Comparison of ENCODE assay signal across 1 cellular context in the genomic region with DNA sequence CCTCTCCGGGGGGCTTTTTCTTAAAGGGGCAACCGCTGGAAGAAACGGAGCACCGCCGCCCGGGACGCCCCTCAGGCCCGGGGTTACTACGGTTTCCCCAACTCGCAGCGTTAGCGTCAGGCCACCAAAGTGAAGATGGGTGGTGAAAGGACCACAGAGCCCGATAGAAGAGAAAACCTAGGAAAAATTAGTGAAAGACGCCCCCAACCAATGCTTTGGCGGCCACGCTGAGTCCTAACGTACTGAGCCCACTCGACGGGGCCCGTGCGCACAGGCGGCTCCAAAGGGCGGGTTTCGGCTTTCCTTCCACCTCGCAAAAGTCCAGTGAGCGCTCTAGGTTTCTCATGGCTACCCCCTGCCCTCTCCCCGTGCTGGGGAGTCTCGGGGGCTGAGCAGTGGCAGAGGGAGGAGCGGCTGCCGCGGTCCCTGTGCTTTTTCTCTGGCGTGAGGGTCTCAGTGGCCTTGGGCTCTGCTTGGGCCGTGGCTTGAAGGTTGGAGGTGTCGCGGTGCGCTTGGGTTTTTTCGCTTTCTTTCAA.
A peak's percentile ranks its signal among the peaks of the same experiment; 100 is the strongest.
TF ChIP-seq lines count a peak whose summit lies in the region.

No MANE protein-coding gene starts in this region.

TF ChIP-seq in HepG2, 621 proteins besides CTCF, POLR2A, EP300 and RAD21 (continued from another document and continues in another):
- no peak for TF ChIP-seq CCDC6 (CRISPR knock-in tag; IDR thresholded peaks at IDR 0.05)
- TF ChIP-seq, protein P1, sequence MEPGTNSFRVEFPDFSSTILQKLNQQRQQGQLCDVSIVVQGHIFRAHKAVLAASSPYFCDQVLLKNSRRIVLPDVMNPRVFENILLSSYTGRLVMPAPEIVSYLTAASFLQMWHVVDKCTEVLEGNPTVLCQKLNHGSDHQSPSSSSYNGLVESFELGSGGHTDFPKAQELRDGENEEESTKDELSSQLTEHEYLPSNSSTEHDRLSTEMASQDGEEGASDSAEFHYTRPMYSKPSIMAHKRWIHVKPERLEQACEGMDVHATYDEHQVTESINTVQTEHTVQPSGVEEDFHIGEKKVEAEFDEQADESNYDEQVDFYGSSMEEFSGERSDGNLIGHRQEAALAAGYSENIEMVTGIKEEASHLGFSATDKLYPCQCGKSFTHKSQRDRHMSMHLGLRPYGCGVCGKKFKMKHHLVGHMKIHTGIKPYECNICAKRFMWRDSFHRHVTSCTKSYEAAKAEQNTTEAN (CRISPR knock-in tag; conservative IDR thresholded peaks at IDR 0.05): no peak
- 0 out of 2 replicates have a peak, but pooled peaks have one; percentile 37 for TF ChIP-seq CHD4 (IDR thresholded peaks at IDR 0.05; ENCODE audit: borderline replicate concordance, low read length)
- TF ChIP-seq HNRNPL (IDR thresholded peaks at IDR 0.05; ENCODE audit: low read depth, low read length): peak; percentile 51; the same call in 1 of the 2 replicates
- no peak for TF ChIP-seq SETDB1 (CRISPR knock-in tag; IDR thresholded peaks at IDR 0.05; ENCODE audit: borderline replicate concordance)
- TF ChIP-seq, protein P2, sequence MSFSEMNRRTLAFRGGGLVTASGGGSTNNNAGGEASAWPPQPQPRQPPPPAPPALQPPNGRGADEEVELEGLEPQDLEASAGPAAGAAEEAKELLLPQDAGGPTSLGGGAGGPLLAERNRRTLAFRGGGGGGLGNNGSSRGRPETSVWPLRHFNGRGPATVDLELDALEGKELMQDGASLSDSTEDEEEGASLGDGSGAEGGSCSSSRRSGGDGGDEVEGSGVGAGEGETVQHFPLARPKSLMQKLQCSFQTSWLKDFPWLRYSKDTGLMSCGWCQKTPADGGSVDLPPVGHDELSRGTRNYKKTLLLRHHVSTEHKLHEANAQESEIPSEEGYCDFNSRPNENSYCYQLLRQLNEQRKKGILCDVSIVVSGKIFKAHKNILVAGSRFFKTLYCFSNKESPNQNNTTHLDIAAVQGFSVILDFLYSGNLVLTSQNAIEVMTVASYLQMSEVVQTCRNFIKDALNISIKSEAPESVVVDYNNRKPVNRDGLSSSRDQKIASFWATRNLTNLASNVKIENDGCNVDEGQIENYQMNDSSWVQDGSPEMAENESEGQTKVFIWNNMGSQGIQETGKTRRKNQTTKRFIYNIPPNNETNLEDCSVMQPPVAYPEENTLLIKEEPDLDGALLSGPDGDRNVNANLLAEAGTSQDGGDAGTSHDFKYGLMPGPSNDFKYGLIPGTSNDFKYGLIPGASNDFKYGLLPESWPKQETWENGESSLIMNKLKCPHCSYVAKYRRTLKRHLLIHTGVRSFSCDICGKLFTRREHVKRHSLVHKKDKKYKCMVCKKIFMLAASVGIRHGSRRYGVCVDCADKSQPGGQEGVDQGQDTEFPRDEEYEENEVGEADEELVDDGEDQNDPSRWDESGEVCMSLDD (CRISPR knock-in tag; IDR thresholded peaks at IDR 0.05; ENCODE audit: borderline replicate concordance): no peak
- no peak for TF ChIP-seq TSC22D2 (CRISPR knock-in tag; IDR thresholded peaks at IDR 0.05; ENCODE audit: borderline replicate concordance)
- TF ChIP-seq CREBL2 (CRISPR knock-in tag; IDR thresholded peaks at IDR 0.05; ENCODE audit: borderline replicate concordance): no peak
- TF ChIP-seq ZNF30 (CRISPR knock-in tag; IDR thresholded peaks at IDR 0.05): 0 out of 2 replicates have a peak, but pooled peaks have one; percentile 35
- TF ChIP-seq, protein P3, sequence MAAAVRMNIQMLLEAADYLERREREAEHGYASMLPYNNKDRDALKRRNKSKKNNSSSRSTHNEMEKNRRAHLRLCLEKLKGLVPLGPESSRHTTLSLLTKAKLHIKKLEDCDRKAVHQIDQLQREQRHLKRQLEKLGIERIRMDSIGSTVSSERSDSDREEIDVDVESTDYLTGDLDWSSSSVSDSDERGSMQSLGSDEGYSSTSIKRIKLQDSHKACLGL (CRISPR knock-in tag; IDR thresholded peaks at IDR 0.05): 0 out of 2 replicates have a peak, but pooled peaks have one; percentile 38
- no peak for TF ChIP-seq BHLHE40 (IDR thresholded peaks at IDR 0.05; ENCODE audit: low read length)
- 0 out of 2 replicates have a peak, but pooled peaks have one; percentile 21 for TF ChIP-seq CHD2 (IDR thresholded peaks at IDR 0.05; ENCODE audit: low read depth, low read length)
- TF ChIP-seq ZNF292 (CRISPR knock-in tag; IDR thresholded peaks at IDR 0.05; ENCODE audit: borderline replicate concordance, low read depth): no peak
- 0 out of 2 replicates have a peak, but pooled peaks have one; percentile 36 for TF ChIP-seq NR2F2 (IDR thresholded peaks at IDR 0.05; ENCODE audit: borderline replicate concordance, low read depth)
- no peak for TF ChIP-seq MAZ (IDR thresholded peaks at IDR 0.05; ENCODE audit: borderline replicate concordance, low read depth, low read length)
- TF ChIP-seq MAZ (CRISPR knock-in tag; IDR thresholded peaks at IDR 0.05; ENCODE audit: low read depth): no peak
- TF ChIP-seq NCOA5 (CRISPR knock-in tag; IDR thresholded peaks at IDR 0.05): no peak
- TF ChIP-seq, protein P4, sequence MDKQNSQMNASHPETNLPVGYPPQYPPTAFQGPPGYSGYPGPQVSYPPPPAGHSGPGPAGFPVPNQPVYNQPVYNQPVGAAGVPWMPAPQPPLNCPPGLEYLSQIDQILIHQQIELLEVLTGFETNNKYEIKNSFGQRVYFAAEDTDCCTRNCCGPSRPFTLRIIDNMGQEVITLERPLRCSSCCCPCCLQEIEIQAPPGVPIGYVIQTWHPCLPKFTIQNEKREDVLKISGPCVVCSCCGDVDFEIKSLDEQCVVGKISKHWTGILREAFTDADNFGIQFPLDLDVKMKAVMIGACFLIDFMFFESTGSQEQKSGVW (CRISPR knock-in tag; IDR thresholded peaks at IDR 0.05; ENCODE audit: borderline replicate concordance): no peak
- TF ChIP-seq SPEN (CRISPR knock-in tag; IDR thresholded peaks at IDR 0.05; ENCODE audit: low read depth): no peak
- TF ChIP-seq ZNF350 (CRISPR knock-in tag; IDR thresholded peaks at IDR 0.05; ENCODE audit: borderline replicate concordance, low read depth): peak; percentile 79; the same call in 1 of the 2 replicates
- no peak for TF ChIP-seq REPIN1 (CRISPR knock-in tag; IDR thresholded peaks at IDR 0.05; ENCODE audit: borderline replicate concordance, low read depth)
- TF ChIP-seq ZIK1 (CRISPR knock-in tag; IDR thresholded peaks at IDR 0.05; ENCODE audit: borderline replicate concordance, low read depth): peak; percentile 62; the same call in 1 of the 2 replicates
- TF ChIP-seq, protein P5, sequence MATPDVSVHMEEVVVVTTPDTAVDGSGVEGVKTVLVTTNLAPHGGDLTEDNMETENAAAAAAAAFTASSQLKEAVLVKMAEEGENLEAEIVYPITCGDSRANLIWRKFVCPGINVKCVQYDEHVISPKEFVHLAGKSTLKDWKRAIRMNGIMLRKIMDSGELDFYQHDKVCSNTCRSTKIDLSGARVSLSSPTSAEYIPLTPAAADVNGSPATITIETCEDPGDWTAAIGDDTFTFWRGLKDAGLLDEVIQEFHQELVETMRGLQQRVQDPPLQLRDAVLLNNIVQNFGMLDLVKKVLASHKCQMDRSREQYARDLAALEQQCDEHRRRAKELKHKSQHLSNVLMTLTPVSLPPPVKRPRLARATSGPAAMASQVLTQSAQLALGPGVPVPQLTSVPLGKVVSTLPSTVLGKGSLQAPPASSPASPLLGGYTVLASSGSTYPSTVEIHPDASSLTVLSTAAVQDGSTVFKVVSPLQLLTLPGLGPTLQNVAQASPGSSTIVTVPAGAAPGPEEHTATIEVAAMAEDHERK (CRISPR knock-in tag; IDR thresholded peaks at IDR 0.05; ENCODE audit: low read depth): no peak
- TF ChIP-seq PLRG1 (conservative IDR thresholded peaks at IDR 0.05): no peak
- TF ChIP-seq, protein P6, sequence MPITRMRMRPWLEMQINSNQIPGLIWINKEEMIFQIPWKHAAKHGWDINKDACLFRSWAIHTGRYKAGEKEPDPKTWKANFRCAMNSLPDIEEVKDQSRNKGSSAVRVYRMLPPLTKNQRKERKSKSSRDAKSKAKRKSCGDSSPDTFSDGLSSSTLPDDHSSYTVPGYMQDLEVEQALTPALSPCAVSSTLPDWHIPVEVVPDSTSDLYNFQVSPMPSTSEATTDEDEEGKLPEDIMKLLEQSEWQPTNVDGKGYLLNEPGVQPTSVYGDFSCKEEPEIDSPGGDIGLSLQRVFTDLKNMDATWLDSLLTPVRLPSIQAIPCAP (CRISPR knock-in tag; IDR thresholded peaks at IDR 0.05; ENCODE audit: low read depth): no peak
- TF ChIP-seq PRDM15 (CRISPR knock-in tag; IDR thresholded peaks at IDR 0.05): no peak
- TF ChIP-seq LBX2 (CRISPR knock-in tag; IDR thresholded peaks at IDR 0.05; ENCODE audit: borderline replicate concordance): no peak
- no peak for TF ChIP-seq NFE2 (CRISPR knock-in tag; IDR thresholded peaks at IDR 0.05)
- TF ChIP-seq, protein P7, sequence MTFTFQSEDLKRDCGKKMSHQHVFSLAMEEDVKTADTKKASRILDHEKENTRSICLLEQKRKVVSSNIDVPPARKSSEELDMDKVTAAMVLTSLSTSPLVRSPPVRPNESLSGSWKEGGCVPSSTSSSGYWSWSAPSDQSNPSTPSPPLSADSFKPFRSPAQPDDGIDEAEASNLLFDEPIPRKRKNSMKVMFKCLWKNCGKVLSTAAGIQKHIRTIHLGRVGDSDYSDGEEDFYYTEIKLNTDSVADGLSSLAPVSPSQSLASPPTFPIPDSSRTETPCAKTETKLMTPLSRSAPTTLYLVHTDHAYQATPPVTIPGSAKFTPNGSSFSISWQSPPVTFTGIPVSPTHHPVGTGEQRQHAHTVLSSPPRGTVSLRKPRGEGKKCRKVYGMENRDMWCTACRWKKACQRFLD (CRISPR knock-in tag; IDR thresholded peaks at IDR 0.05; ENCODE audit: borderline replicate concordance): no peak
- TF ChIP-seq PHF21A (CRISPR knock-in tag; IDR thresholded peaks at IDR 0.05): no peak
